9 cellular contexts compared by ENCODE assay signal in genomic region chr17:38898812-38899348, GRCh38. TPM values are rescaled to one million over a fixed set of nuclear protein-coding genes. Genes with fewer than 3 reads are reported as not detected.
DNase-seq lines count a peak whose midpoint lies in the region; ATAC-seq and TF ChIP-seq lines count a peak whose summit lies in the region.
"Had no signal": no experiment of that assay in that cellular context is flagged by ENCODE, and none has a peak within 500 bp of the region (broad histone marks: within the 10 kb centered on the region; RNA-seq: fewer than 3 reads in every experiment).

No MANE protein-coding gene starts in this region.

- no peaks in the 10 kb centered on the region for H3K9me3 ChIP-seq in RWPE2 (ENCODE audit: severe bottlenecking)
- H3K9me3 ChIP-seq: pancreas had no signal

- H3K27me3 Mint-ChIP-seq in activated naive CD4-positive, alpha-beta T cell treated with anti-CD3 and anti-CD28 coated beads for 36 hours (ENCODE audit: low read depth), result no peaks in the 10 kb centered on the region

- in situ Hi-C loops in GM13977 (cut with MboI; ENCODE audit: low pct_unique_long_range_greater_than_20kb, low sequenced_read_pairs, unreplicated experiment), result no loop called here

- H3K4me3 ChIP-seq in RWPE2 (ENCODE audit: severe bottlenecking), result no peak overlapping the region
- H3K4me3 ChIP-seq: pancreas had no signal

- peaks cover 54% of the 10 kb centered on the region for H3K4me1 Mint-ChIP-seq in activated naive CD4-positive, alpha-beta T cell treated with anti-CD3 and anti-CD28 coated beads for 36 hours (ENCODE audit: low read depth)

- peaks cover 20% of the 10 kb centered on the region for H3K36me3 Mint-ChIP-seq in activated naive CD4-positive, alpha-beta T cell treated with anti-CD3 and anti-CD28 coated beads for 36 hours (ENCODE audit: low read depth)

- no peak for TF ChIP-seq CTCF in GM13977 (IDR thresholded peaks at IDR 0.05; ENCODE audit: extremely low read depth, insufficient read depth, missing control alignments)
- TF ChIP-seq CTCF in RWPE2 (IDR thresholded peaks at IDR 0.05; ENCODE audit: poor library complexity, severe bottlenecking), result no peak

- peak overlapping the region; percentile 95 for H3K27ac Mint-ChIP-seq in activated naive CD4-positive, alpha-beta T cell treated with anti-CD3 and anti-CD28 coated beads for 36 hours

- intact Hi-C loops in activated naive CD4-positive, alpha-beta T cell treated with anti-CD3 and anti-CD28 coated beads for 36 hours (cut with micrococcal nuclease), result loop anchor here (1.0 to 5.0 kb wide), 5 partner anchors 15 to 158 kb away; no protein-coding TSS in a partner anchor

- ATAC-seq in HG02870 (IDR thresholded peaks at IDR 0.05; ENCODE audit: unreplicated experiment), result peak; percentile 79
- no peak for ATAC-seq in RWPE2 (ENCODE audit: low read depth)

- peak overlapping the region; percentile 67 for H3K4me3 Mint-ChIP-seq in activated naive CD4-positive, alpha-beta T cell treated with anti-CD3 and anti-CD28 coated beads for 36 hours

- no peaks in the 10 kb centered on the region for H3K27me3 ChIP-seq in RWPE2 (ENCODE audit: insufficient read depth, poor library complexity, severe bottlenecking)
- H3K27me3 ChIP-seq: pancreas had no signal

- peaks cover 12% of the 10 kb centered on the region for H3K4me1 ChIP-seq in RWPE2 (ENCODE audit: insufficient read depth, poor library complexity, severe bottlenecking)

- DNase-seq in GM13977 (ENCODE audit: low spot score), result peak; percentile 89
- DNase-seq in RWPE2 (ENCODE audit: low spot score), result no peak
- DNase-seq in activated naive CD4-positive, alpha-beta T cell treated with anti-CD3 and anti-CD28 coated beads for 36 hours, result peak; percentile 96
- peak; percentile 53 for DNase-seq in mucosa of gallbladder (ENCODE audit: low spot score)
- DNase-seq in stimulated activated naive CD4-positive, alpha-beta T cell treated with Interleukin-2 at 50 U/mL for 16 hours (lab: John Stamatoyannopoulos, UW), result peak; percentile 87
- DNase-seq in DMS53 (lab: John Stamatoyannopoulos, UW), result no peak
- DNase-seq in iPS-NIHi11 (ENCODE audit: low spot score), result no peak
- DNase-seq: pancreas had no signal

- H3K9me3 Mint-ChIP-seq in activated naive CD4-positive, alpha-beta T cell treated with anti-CD3 and anti-CD28 coated beads for 36 hours, result no peaks in the 10 kb centered on the region

- CTCF ChIA-PET in activated naive CD4-positive, alpha-beta T cell treated with anti-CD3 and anti-CD28 coated beads for 36 hours (lab: Charles Lee), result interaction anchor here (0.6 to 4.1 kb wide), 9 partner anchors 16 to 650 kb away, joined by 3 to 26 read pairs (median 4); partner anchors contain the start of genes LASP1 and LASP1NB

- H3K36me3 ChIP-seq in RWPE2 (ENCODE audit: low read depth), result peaks cover 76% of the 10 kb centered on the region

- peak overlapping the region; percentile 48 for H3K27ac ChIP-seq in RWPE2 (ENCODE audit: poor library complexity, severe bottlenecking)

RNA-seq across cellular contexts. Expression of gene LASP1, which starts 29.0 kb away (rescaled TPM):
- 100 to 1,000 TPM; 105 to 113 TPM for total RNA-seq in activated naive CD4-positive, alpha-beta T cell treated with anti-CD3 and anti-CD28 coated beads for 36 hours
- total RNA-seq in mucosa of gallbladder, result 247 TPM

RNA-seq across cellular contexts. Expression of gene RPL23, which starts 45.4 kb away (rescaled TPM):
- total RNA-seq in activated naive CD4-positive, alpha-beta T cell treated with anti-CD3 and anti-CD28 coated beads for 36 hours, result 1,000 to 10,000 TPM; 2,241 to 2,332 TPM
- 984 TPM for total RNA-seq in mucosa of gallbladder

Comparison
In these comparisons a context has a peak if more than half of its experiments do, and no peak if none do; other contexts are left out.
1. DNase-seq: peak in GM13977 (single experiment), activated naive CD4-positive, alpha-beta T cell treated with anti-CD3 and anti-CD28 coated beads for 36 hours (single experiment), mucosa of gallbladder (single experiment) and stimulated activated naive CD4-positive, alpha-beta T cell treated with Interleukin-2 at 50 U/mL for 16 hours (single experiment); none in RWPE2 (single experiment), DMS53 (single experiment) and iPS-NIHi11 (single experiment).